Comparison of ENCODE assay signal across 25 cellular contexts in genomic region chr13:49373699-49374098, GRCh38.
DNase-seq lines count a peak whose midpoint lies in the region; ATAC-seq, FAIRE-seq and TF ChIP-seq lines count a peak whose summit lies in the region.
"Had no signal": no experiment of that assay in that cellular context is flagged by ENCODE, and none has a peak within 500 bp of the region (broad histone marks: within the 10 kb centered on the region; RNA-seq: fewer than 3 reads in every experiment).

No MANE protein-coding gene starts in this region.

- H3K36me3 ChIP-seq in cardiac muscle cell: no peaks in the 10 kb centered on the region
- no peaks in the 10 kb centered on the region for H3K36me3 ChIP-seq in K562 (ENCODE audit: control insufficient read depth, insufficient read depth, low read length)
- H3K36me3 ChIP-seq in testis (ENCODE audit: low read depth, missing control alignments): no peaks in the 10 kb centered on the region
- H3K36me3 ChIP-seq: BE2C, gastrocnemius medialis had no signal

- DNase-seq in cardiac muscle cell (ENCODE audit: low read depth in 1 of 2, low spot score in 1 of 2) (peak; percentile 42 to 84), cardiac septum (ENCODE audit: low spot score) (no peak), K562 (ENCODE audit: extremely low read depth in 1 of 4, low spot score in 3 of 4) (peak in 1 of 4 experiments; percentile 17), mesothelial cell of epicardium (ENCODE audit: low spot score in 2 of 2, unreplicated experiment in 2 of 2) (no peak), mesenteric fat pad (ENCODE audit: low spot score) (no peak), testis (no peak)
- no peak for DNase-seq in activated CD4-positive, alpha-beta T cell treated with anti-CD3 and anti-CD28 coated beads, Interleukin-2, amount 50 U/mL, for 48 hours
- DNase-seq in activated naive CD4-positive, alpha-beta T cell treated with anti-CD3 and anti-CD28 coated beads for 36 hours: no peak
- DNase-seq: activated CD4-positive, alpha-beta T cell treated with anti-CD3 and anti-CD28 coated beads, Interleukin-2, amount 10 ng/mL, durations not matched to agents 7 days and 5 days; BE2C; DND-41; dorsolateral prefrontal cortex; gastrocnemius medialis; mesendoderm; natural killer cell; NCI-H1417 treated with DMSO at 0.1 percent for 48 hours; NCI-H524 treated with DMSO at 0.1 percent for 48 hours; SHP77; stimulated activated naive CD8-positive, alpha-beta T cell treated with anti-CD3 and anti-CD28 coated beads, Interleukin-15, Interleukin-2, amounts not matched to agents 100 U/mL and 50 U/mL, for 24 hours; T-cell had no signal

- no peak overlapping the region for H3K9ac ChIP-seq in K562 (ENCODE audit: insufficient read depth in 1 of 2, low read depth in 2 of 2, low read length in 2 of 2)

- no peak overlapping the region for H3K4me3 Mint-ChIP-seq in mesothelial cell of epicardium
- H3K4me3 Mint-ChIP-seq in activated naive CD4-positive, alpha-beta T cell treated with anti-CD3 and anti-CD28 coated beads for 36 hours: no peak overlapping the region
- H3K4me3 Mint-ChIP-seq: activated CD4-positive, alpha-beta T cell treated with anti-CD3 and anti-CD28 coated beads, Interleukin-2, amount 10 ng/mL, durations not matched to agents 7 days and 5 days; natural killer cell; type B pancreatic cell had no signal

- TF ChIP-seq RAD21 in K562 (CRISPR knock-in tag; conservative IDR thresholded peaks at IDR 0.05 in 1 of 2, IDR thresholded peaks at IDR 0.05 in 1 of 2): no peak

- no peak; the same call in 2 of the 3 replicates for ATAC-seq in K562
- ATAC-seq: gastrocnemius medialis; natural killer cell; stimulated activated naive CD8-positive, alpha-beta T cell treated with anti-CD3 and anti-CD28 coated beads, Interleukin-15, Interleukin-2, amounts not matched to agents 100 U/mL and 50 U/mL, for 24 hours; T-cell had no signal

- no peaks in the 10 kb centered on the region for H3K79me2 ChIP-seq in K562 (ENCODE audit: control insufficient read depth, insufficient read depth, low read length)

- H3K4me2 ChIP-seq in K562 (ENCODE audit: insufficient read depth, low read length): no peak overlapping the region

- BruUV-seq in K562 (replicated peaks; lab: Mats Ljungman, UMichigan): no TSS peak

- H3K4me1 ChIP-seq in cardiac muscle cell (ENCODE audit: low read depth): peaks cover 48% of the 10 kb centered on the region
- no peaks in the 10 kb centered on the region; a peak in 1 of 5 replicates for H3K4me1 ChIP-seq in K562 (replicated peaks in 1 of 2; ENCODE audit: control insufficient read depth in 2 of 2, insufficient read depth in 2 of 2, low read length in 2 of 2)
- H3K4me1 ChIP-seq in testis: no peaks in the 10 kb centered on the region
- H3K4me1 ChIP-seq: gastrocnemius medialis had no signal

- peak overlapping the region; percentile 86 for H3K27ac Mint-ChIP-seq in mesothelial cell of epicardium
- H3K27ac Mint-ChIP-seq in activated naive CD4-positive, alpha-beta T cell treated with anti-CD3 and anti-CD28 coated beads for 36 hours: no peak overlapping the region
- H3K27ac Mint-ChIP-seq: activated CD4-positive, alpha-beta T cell treated with anti-CD3 and anti-CD28 coated beads, Interleukin-2, amount 10 ng/mL, durations not matched to agents 7 days and 5 days; activated T-helper 2 cell treated with anti-CD3 and anti-CD28 coated beads, Interferon-gamma antibody, Interleukin-2, Interleukin-4, amounts not matched to agents 10 μg/mL and 5 μg/mL and 100 μg/mL, durations not matched to agents 14 hours and 24 hours and 36 hours; natural killer cell; type B pancreatic cell had no signal

- TF ChIP-seq CTCF in cardiac muscle cell (IDR thresholded peaks at IDR 0.05; ENCODE audit: low read depth, low read length) (no peak), K562 (IDR thresholded peaks at IDR 0.05 in 2 of 3, conservative IDR thresholded peaks at IDR 0.05 in 1 of 3; ENCODE audit: insufficient read depth in 2 of 3, low read depth in 1 of 3, low read length in 3 of 3) (no peak), mesothelial cell of epicardium (IDR thresholded peaks at IDR 0.05; ENCODE audit: unreplicated experiment) (no peak), testis (IDR thresholded peaks at IDR 0.05) (no peak)

- no peaks in the 10 kb centered on the region for H4K20me1 ChIP-seq in K562 (replicated peaks; ENCODE audit: control insufficient read depth, insufficient read depth, low read length)

- H3K36me3 Mint-ChIP-seq in mesothelial cell of epicardium: peaks cover 8% of the 10 kb centered on the region
- H3K36me3 Mint-ChIP-seq in activated naive CD4-positive, alpha-beta T cell treated with anti-CD3 and anti-CD28 coated beads for 36 hours (ENCODE audit: low read depth): no peaks in the 10 kb centered on the region
- H3K36me3 Mint-ChIP-seq: natural killer cell had no signal

- peaks cover 40% of the 10 kb centered on the region for H3K27me3 Mint-ChIP-seq in mesothelial cell of epicardium (ENCODE audit: low read depth)
- H3K27me3 Mint-ChIP-seq in activated naive CD4-positive, alpha-beta T cell treated with anti-CD3 and anti-CD28 coated beads for 36 hours (ENCODE audit: low read depth): peaks cover 3% of the 10 kb centered on the region
- H3K27me3 Mint-ChIP-seq: type B pancreatic cell had no signal

- 0 out of 2 replicates have a peak overlapping the region, but pooled peaks have one; percentile 4 for H2AFZ ChIP-seq in K562 (ENCODE audit: low read depth, low read length)

- H3K4me1 Mint-ChIP-seq in mesothelial cell of epicardium: peaks cover 52% of the 10 kb centered on the region
- H3K4me1 Mint-ChIP-seq in activated naive CD4-positive, alpha-beta T cell treated with anti-CD3 and anti-CD28 coated beads for 36 hours (ENCODE audit: low read depth): peaks cover 23% of the 10 kb centered on the region
- H3K4me1 Mint-ChIP-seq: natural killer cell had no signal

- TF ChIP-seq POLR2A in K562 (conservative IDR thresholded peaks at IDR 0.05) (no peak), testis (IDR thresholded peaks at IDR 0.05) (no peak)

- no peaks in the 10 kb centered on the region for H3K27me3 ChIP-seq in cardiac muscle cell
- no peaks in the 10 kb centered on the region for H3K27me3 ChIP-seq in K562 (ENCODE audit: control insufficient read depth in 2 of 2, insufficient read depth in 2 of 2, low read length in 2 of 2)
- no peaks in the 10 kb centered on the region for H3K27me3 ChIP-seq in testis
- H3K27me3 ChIP-seq: BE2C, dorsolateral prefrontal cortex, gastrocnemius medialis had no signal

- no peaks in the 10 kb centered on the region for H3K9me3 Mint-ChIP-seq in mesothelial cell of epicardium
- no peaks in the 10 kb centered on the region for H3K9me3 Mint-ChIP-seq in activated naive CD4-positive, alpha-beta T cell treated with anti-CD3 and anti-CD28 coated beads for 36 hours
- H3K9me3 Mint-ChIP-seq: activated CD4-positive, alpha-beta T cell treated with anti-CD3 and anti-CD28 coated beads, Interleukin-2, amount 10 ng/mL, durations not matched to agents 7 days and 5 days; activated T-helper 2 cell treated with anti-CD3 and anti-CD28 coated beads, Interferon-gamma antibody, Interleukin-2, Interleukin-4, amounts not matched to agents 10 μg/mL and 5 μg/mL and 100 μg/mL, durations not matched to agents 14 hours and 24 hours and 36 hours; natural killer cell; T-cell; type B pancreatic cell had no signal

- no peaks in the 10 kb centered on the region for H3K9me1 ChIP-seq in K562 (ENCODE audit: control insufficient read depth, insufficient read depth, low read length)

- CTCF ChIA-PET in K562 (lab: Yijun Ruan, JAX; ENCODE audit: low intra/inter-chr PET ratio): no interaction called here
- CTCF ChIA-PET in activated naive CD4-positive, alpha-beta T cell treated with anti-CD3 and anti-CD28 coated beads for 36 hours (lab: Charles Lee): interaction anchor here (1.7 kb wide), 1 partner anchor 16 kb away, joined by 5 read pairs; no protein-coding TSS in a partner anchor

- WGBS in K562 (ENCODE audit: insufficient coverage, low coverage, missing lambda C conversion rate): 17% methylated on average over 2 of the region's 2 CpGs
- WGBS in testis, 2 donors: 58 to 73% methylated on average over 2 of the region's 2 CpGs

- FAIRE-seq in K562 (lab: Jason Lieb, UNC): no peak
- FAIRE-seq: GM18507 had no signal

- in situ Hi-C loops in K562 (cut with MboI): no loop called here

- no peak for TF ChIP-seq EP300 in K562 (IDR thresholded peaks at IDR 0.05; ENCODE audit: low read length)

- POLR2A ChIA-PET in K562 (lab: Yijun Ruan, JAX): interaction anchor here (0.8 kb wide), 1 partner anchor 25 kb away, joined by 3 read pairs; no protein-coding TSS in a partner anchor

- H3K4me3 ChIP-seq in cardiac muscle cell (no peak overlapping the region), K562 (no peak overlapping the region), testis (no peak overlapping the region)
- H3K4me3 ChIP-seq: dorsolateral prefrontal cortex, gastrocnemius medialis, skin epidermis had no signal

- H3K9me3 ChIP-seq in cardiac muscle cell (ENCODE audit: low read depth) (no peaks in the 10 kb centered on the region), K562 (replicated peaks; ENCODE audit: control insufficient read depth, insufficient read depth, low read depth, low read length) (no peaks in the 10 kb centered on the region), testis (no peaks in the 10 kb centered on the region)
- H3K9me3 ChIP-seq: BE2C, gastrocnemius medialis had no signal

- H3K27ac ChIP-seq in cardiac muscle cell (peak overlapping the region; percentile 85), K562 (ENCODE audit: extremely low read depth, low read depth, low read length) (no peak overlapping the region), testis (no peak overlapping the region)
- H3K27ac ChIP-seq: 22Rv1, gastrocnemius medialis, skin epidermis had no signal

- intact Hi-C loops in cardiac septum (cut with DNase I) (no loop called here), K562 (cut with micrococcal nuclease) (no loop called here), testis (cut with DNase I; ENCODE audit: low total_unique reads) (no loop called here)
- intact Hi-C loops in activated naive CD4-positive, alpha-beta T cell treated with anti-CD3 and anti-CD28 coated beads for 36 hours (cut with micrococcal nuclease): no loop called here

TF ChIP-seq in K562, 482 proteins besides CTCF, POLR2A, EP300 and RAD21 (continues in another document):
- TF ChIP-seq ZNF277 (CRISPR knock-in tag; IDR thresholded peaks at IDR 0.05; ENCODE audit: borderline replicate concordance): no peak

Comparison
In these comparisons a context has a peak if more than half of its experiments do, and no peak if none do; other contexts are left out.
1. DNase-seq: peak in cardiac muscle cell (2 of 2); none in cardiac septum (single experiment), mesothelial cell of epicardium (0 of 2), mesenteric fat pad (single experiment), testis (single experiment), activated CD4-positive, alpha-beta T cell treated with anti-CD3 and anti-CD28 coated beads, Interleukin-2, amount 50 U/mL, for 48 hours (0 of 2) and activated naive CD4-positive, alpha-beta T cell treated with anti-CD3 and anti-CD28 coated beads for 36 hours (single experiment).